Comparison of ENCODE assay signal across 29 cellular contexts in genomic region chr1:114105401-114105979, GRCh38. TPM values are rescaled to one million over a fixed set of nuclear protein-coding genes. Genes with fewer than 3 reads are reported as not detected.
DNase-seq lines count a peak whose midpoint lies in the region; ATAC-seq, FAIRE-seq and TF ChIP-seq lines count a peak whose summit lies in the region.
"Had no signal": no experiment of that assay in that cellular context is flagged by ENCODE, and none has a peak within 500 bp of the region (broad histone marks: within the 10 kb centered on the region; RNA-seq: fewer than 3 reads in every experiment).

No MANE protein-coding gene starts in this region.

- H3K4me3 ChIP-seq in K562: no peak overlapping the region
- H3K4me3 ChIP-seq: spleen had no signal

- no peak for TF ChIP-seq RAD21 in K562 (CRISPR knock-in tag; conservative IDR thresholded peaks at IDR 0.05 in 1 of 2, IDR thresholded peaks at IDR 0.05 in 1 of 2)

- no peaks in the 10 kb centered on the region for H3K36me3 Mint-ChIP-seq in chondrocyte (ENCODE audit: low read depth)
- H3K36me3 Mint-ChIP-seq: activated naive CD8-positive, alpha-beta T cell; brain; IgD-negative memory B cell had no signal

- no peak overlapping the region for H3K27ac Mint-ChIP-seq in chondrocyte (ENCODE audit: unreplicated experiment)
- H3K27ac Mint-ChIP-seq: activated naive CD8-positive, alpha-beta T cell; activated T-cell treated with anti-CD3 and anti-CD28 coated beads, Interleukin-2, amount 50 U/mL, for 72 hours had no signal

- no peak for FAIRE-seq in K562 (lab: Jason Lieb, UNC)
- FAIRE-seq: D721Med, G401.6, keratinocyte had no signal

- CTCF ChIA-PET in K562 (lab: Yijun Ruan, JAX; ENCODE audit: low intra/inter-chr PET ratio): no interaction called here

- POLR2A ChIA-PET in K562 (lab: Yijun Ruan, JAX): no interaction called here

- no peaks in the 10 kb centered on the region for H3K9me3 ChIP-seq in K562 (replicated peaks; ENCODE audit: control insufficient read depth, insufficient read depth, low read depth, low read length)
- H3K9me3 ChIP-seq: BE2C, spleen had no signal

- TF ChIP-seq EP300 in K562 (IDR thresholded peaks at IDR 0.05; ENCODE audit: low read length): no peak

- in situ Hi-C loops in K562 (cut with MboI): no loop called here

- TF ChIP-seq CTCF in K562 (IDR thresholded peaks at IDR 0.05 in 2 of 3, conservative IDR thresholded peaks at IDR 0.05 in 1 of 3; ENCODE audit: insufficient read depth in 2 of 3, low read depth in 1 of 3, low read length in 3 of 3) (no peak), chondrocyte (IDR thresholded peaks at IDR 0.05) (no peak)

- H3K27ac ChIP-seq in K562 (ENCODE audit: extremely low read depth, low read depth, low read length): no peak overlapping the region
- H3K27ac ChIP-seq: 22Rv1, spleen had no signal

- H3K4me2 ChIP-seq in K562 (ENCODE audit: insufficient read depth, low read length): no peak overlapping the region

- H3K4me1 ChIP-seq in K562 (replicated peaks in 1 of 2; ENCODE audit: control insufficient read depth in 2 of 2, insufficient read depth in 2 of 2, low read length in 2 of 2): peaks cover 0 to 3% of the 10 kb centered on the region in 2 experiments; a peak in 1 of 5 replicates
- H3K4me1 ChIP-seq: BE2C, spleen had no signal

- peak overlapping the region; percentile 12; the same call in 1 of the 2 replicates for H2AFZ ChIP-seq in K562 (ENCODE audit: low read depth, low read length)

- no peaks in the 10 kb centered on the region for H3K79me2 ChIP-seq in K562 (ENCODE audit: control insufficient read depth, insufficient read depth, low read length)

- no peak for TF ChIP-seq POLR2A in K562 (conservative IDR thresholded peaks at IDR 0.05)

- DNase-seq in NCI-H1417 (lab: John Stamatoyannopoulos, UW) (peak in 2 of 3 experiments; percentile 37 to 98), NCI-H1417 treated with DMSO at 0.1 percent for 48 hours (lab: John Stamatoyannopoulos, UW) (no peak), NCI-H187 treated with DMSO at 0.1 percent for 48 hours (lab: John Stamatoyannopoulos, UW) (peak; percentile 90), K562 (ENCODE audit: extremely low read depth in 1 of 4, low spot score in 3 of 4) (peak in 2 of 4 experiments; percentile 28 to 35), sciatic nerve (ENCODE audit: low spot score) (no peak), middle frontal gyrus (ENCODE audit: extremely low spot score, low spot score) (no peak), chondrocyte (ENCODE audit: low spot score) (no peak)
- DNase-seq: activated CD8-positive, alpha-beta memory T cell treated with anti-CD3 and anti-CD28 coated beads for 24 hours; activated T-cell treated with anti-CD3 and anti-CD28 coated beads, Interleukin-2, amount 50 U/mL, for 72 hours; BE2C; cortex of kidney; hypothalamus; spleen; stimulated activated CD4-positive, alpha-beta T cell treated with anti-CD3 and anti-CD28 coated beads, Interleukin-4, amount 100 ng/mL, for 4 hours; T-helper 9 cell had no signal

- no peaks in the 10 kb centered on the region for H3K36me3 ChIP-seq in K562 (ENCODE audit: control insufficient read depth, insufficient read depth, low read length)
- H3K36me3 ChIP-seq: BE2C, spleen had no signal

- no peaks in the 10 kb centered on the region for H3K4me1 Mint-ChIP-seq in chondrocyte (ENCODE audit: low read depth)
- H3K4me1 Mint-ChIP-seq: IgD-negative memory B cell had no signal

- H3K9ac ChIP-seq in K562 (ENCODE audit: insufficient read depth in 1 of 2, low read depth in 2 of 2, low read length in 2 of 2): 0 out of 4 replicates have a peak overlapping the region, but pooled peaks of 1 of the 2 experiments have one; percentile 40

- no peaks in the 10 kb centered on the region for H3K9me1 ChIP-seq in K562 (ENCODE audit: control insufficient read depth, insufficient read depth, low read length)

- H4K20me1 ChIP-seq in K562 (replicated peaks; ENCODE audit: control insufficient read depth, insufficient read depth, low read length): no peaks in the 10 kb centered on the region; the same call in 1 of the 2 replicates

- WGBS in K562 (ENCODE audit: insufficient coverage, low coverage, missing lambda C conversion rate): under 1% methylated on average over 14 of the region's 14 CpGs

- ATAC-seq in K562 (peak; percentile 63), sciatic nerve (peak; percentile 70), esophagus mucosa (no peak)
- ATAC-seq: activated CD4-positive, CD25-positive, alpha-beta regulatory T cell treated with anti-CD3 and anti-CD28 coated beads, Interleukin-2, amount 50 U/mL, for 24 hours; activated T-cell treated with anti-CD3 and anti-CD28 coated beads, Interleukin-2, amount 50 U/mL, for 72 hours; HCT116; SK-N-SH treated with all-trans-retinoic acid at 6 μM for 48 hours had no signal

- no TSS peak for BruUV-seq in K562 (replicated peaks; lab: Mats Ljungman, UMichigan)

- no peak overlapping the region for H3K4me3 Mint-ChIP-seq in chondrocyte (ENCODE audit: unreplicated experiment)
- H3K4me3 Mint-ChIP-seq: activated naive CD8-positive, alpha-beta T cell; activated T-cell treated with anti-CD3 and anti-CD28 coated beads, Interleukin-2, amount 50 U/mL, for 72 hours; brain; IgD-negative memory B cell had no signal

- H3K9me3 Mint-ChIP-seq in chondrocyte (ENCODE audit: low read depth): no peaks in the 10 kb centered on the region
- H3K9me3 Mint-ChIP-seq: activated T-cell treated with anti-CD3 and anti-CD28 coated beads, Interleukin-2, amount 50 U/mL, for 72 hours had no signal

- intact Hi-C loops in K562 (cut with micrococcal nuclease): loop anchor here (10.0 kb wide), 1 partner anchor 131 kb away; the partner anchor contains the start of gene OLFML3
- intact Hi-C loops in sciatic nerve (cut with DNase I): no loop called here

- H3K27me3 Mint-ChIP-seq in chondrocyte (ENCODE audit: low read depth): peaks cover 21% of the 10 kb centered on the region
- H3K27me3 Mint-ChIP-seq: activated naive CD8-positive, alpha-beta T cell; brain had no signal

- H3K27me3 ChIP-seq in K562 (ENCODE audit: control insufficient read depth in 2 of 2, insufficient read depth in 2 of 2, low read length in 2 of 2): peaks cover 20 to 48% of the 10 kb centered on the region in 2 experiments
- H3K27me3 ChIP-seq: BE2C had no signal

TF ChIP-seq in K562, 482 proteins besides CTCF, POLR2A, EP300 and RAD21 (continues in another document):
- no peak for TF ChIP-seq NFIC (IDR thresholded peaks at IDR 0.05)
- no peak for TF ChIP-seq MYBL2 (IDR thresholded peaks at IDR 0.05; ENCODE audit: low read depth)
- no peak for TF ChIP-seq MYBL2 (CRISPR knock-in tag; IDR thresholded peaks at IDR 0.05; ENCODE audit: borderline replicate concordance)
- no peak for TF ChIP-seq ZNF717 (CRISPR knock-in tag; IDR thresholded peaks at IDR 0.05)
- TF ChIP-seq PURB (CRISPR knock-in tag; IDR thresholded peaks at IDR 0.05; ENCODE audit: low read depth): no peak
- no peak for TF ChIP-seq BHLHE40 (IDR thresholded peaks at IDR 0.05; ENCODE audit: low read length)
- 0 out of 2 replicates have a peak, but pooled peaks have one; percentile 42 for TF ChIP-seq USF1 (CRISPR knock-in tag; IDR thresholded peaks at IDR 0.05)
- peak; percentile 30; the same call in 1 of the 2 replicates for TF ChIP-seq USF2 (CRISPR knock-in tag; IDR thresholded peaks at IDR 0.05)
- no peak for TF ChIP-seq NR2C2 (CRISPR knock-in tag; IDR thresholded peaks at IDR 0.05)
- no peak for TF ChIP-seq NR2C2 (tag; IDR thresholded peaks at IDR 0.05)

RNA-seq across cellular contexts. Expression of gene SYT6, which starts 48.2 kb away (rescaled TPM):
- not detected in 2 replicates for total RNA-seq in K562 (2011; cell fraction: chromatin; rRNA removed; ENCODE audit: low replicate concordance)
- total RNA-seq in K562 (2011; cell fraction: nucleolus; rRNA removed): not detected in 2 replicates
- total RNA-seq in K562 (2011; cell fraction: nucleoplasm; rRNA removed): not detected in 2 replicates
- total RNA-seq in K562 (2014; rRNA removed) (not detected in 2 replicates), K562 (2014; rRNA removed; fragmentation: Illumina TruSeq; extraction: Trizol) (not detected in 2 replicates), K562 (2015; rRNA removed; fragmentation: Illumina TruSeq; extraction: Trizol) (not detected in 2 replicates), K562 (2021) (not detected in 2 replicates), sciatic nerve (0.40 TPM), esophagus mucosa (not detected), chondrocyte (not detected in 3 replicates)
- polyA plus RNA-seq in K562 (2011; rRNA removed) (0.06 TPM in 1 of 2 replicates, not detected in the other), K562 (2014; fragmentation: Illumina TruSeq; extraction: Trizol) (not detected in 2 replicates), K562 (2014; fragmentation: Nextera tagmentation; extraction: Ambion mirVana) (not detected), K562 (2014; rRNA removed) (not detected in 2 replicates)
- not detected in 2 replicates for polyA plus RNA-seq in K562 (2011; cell fraction: cytosol; rRNA removed)
- polyA plus RNA-seq in K562 (2011; cell fraction: nucleus; rRNA removed): 0.15 TPM in 1 of 2 replicates, not detected in the other
- not detected in 2 replicates for polyA plus RNA-seq in K562 (2012)
- polyA minus RNA-seq in K562 (2011; rRNA and poly(A)+ RNA removed): not detected in 2 replicates
- not detected in 2 replicates for polyA minus RNA-seq in K562 (2011; cell fraction: cytosol; rRNA and poly(A)+ RNA removed)
- polyA minus RNA-seq in K562 (2011; cell fraction: nucleus; rRNA and poly(A)+ RNA removed): not detected in 2 replicates
- total RNA-seq: activated T-cell treated with anti-CD3 and anti-CD28 coated beads, Interleukin-2, amount 50 U/mL, for 72 hours; fibroblast of villous mesenchyme; pulmonary artery endothelial cell; RPMI7951 had no signal
- polyA plus RNA-seq: IgD-negative memory B cell, keratinocyte, spleen had no signal

Comparison
In these comparisons a context has a peak if more than half of its experiments do, and no peak if none do; other contexts are left out.
1. DNase-seq: peak in NCI-H1417 (2 of 3) and NCI-H187 treated with DMSO at 0.1 percent for 48 hours (single experiment); none in NCI-H1417 treated with DMSO at 0.1 percent for 48 hours (single experiment), sciatic nerve (single experiment), middle frontal gyrus (single experiment) and chondrocyte (single experiment).